In the genomic region with DNA sequence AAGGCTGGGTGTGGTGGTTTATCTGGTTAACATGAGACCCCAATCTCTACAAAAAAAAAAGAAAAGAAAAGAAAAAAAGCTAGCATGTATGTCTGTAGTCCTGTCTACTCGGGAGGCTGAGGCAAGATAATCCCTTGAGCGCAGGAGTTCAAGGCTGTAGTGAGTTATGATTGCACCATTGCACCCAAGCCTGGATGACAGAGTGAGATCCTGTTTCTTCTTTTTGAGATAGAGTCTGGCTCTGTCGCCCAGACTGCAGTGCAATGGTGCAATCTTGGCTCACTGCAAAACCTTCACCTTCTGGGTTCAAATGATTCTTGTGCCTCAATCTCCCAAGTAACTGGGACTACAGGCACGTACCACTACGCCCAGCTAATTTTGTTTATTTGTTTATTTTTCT, we compare ENCODE assay signal across 1 cellular context.
TF ChIP-seq lines count a peak whose summit lies in the region.

No MANE protein-coding gene starts in this region.

TF ChIP-seq in HepG2, 621 proteins besides CTCF, POLR2A, EP300 and RAD21 (continued from another document and continues in another):
- TF ChIP-seq, protein P1, sequence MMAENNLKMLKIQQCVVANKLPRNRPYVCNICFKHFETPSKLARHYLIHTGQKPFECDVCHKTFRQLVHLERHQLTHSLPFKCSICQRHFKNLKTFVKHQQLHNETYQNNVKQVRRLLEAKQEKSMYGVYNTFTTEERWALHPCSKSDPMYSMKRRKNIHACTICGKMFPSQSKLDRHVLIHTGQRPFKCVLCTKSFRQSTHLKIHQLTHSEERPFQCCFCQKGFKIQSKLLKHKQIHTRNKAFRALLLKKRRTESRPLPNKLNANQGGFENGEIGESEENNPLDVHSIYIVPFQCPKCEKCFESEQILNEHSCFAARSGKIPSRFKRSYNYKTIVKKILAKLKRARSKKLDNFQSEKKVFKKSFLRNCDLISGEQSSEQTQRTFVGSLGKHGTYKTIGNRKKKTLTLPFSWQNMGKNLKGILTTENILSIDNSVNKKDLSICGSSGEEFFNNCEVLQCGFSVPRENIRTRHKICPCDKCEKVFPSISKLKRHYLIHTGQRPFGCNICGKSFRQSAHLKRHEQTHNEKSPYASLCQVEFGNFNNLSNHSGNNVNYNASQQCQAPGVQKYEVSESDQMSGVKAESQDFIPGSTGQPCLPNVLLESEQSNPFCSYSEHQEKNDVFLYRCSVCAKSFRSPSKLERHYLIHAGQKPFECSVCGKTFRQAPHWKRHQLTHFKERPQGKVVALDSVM (CRISPR knock-in tag; IDR thresholded peaks at IDR 0.05), result no peak
- no peak for TF ChIP-seq KLF9 (CRISPR knock-in tag; IDR thresholded peaks at IDR 0.05; ENCODE audit: low read depth)
- no peak for TF ChIP-seq POLR2AphosphoS5 (IDR thresholded peaks at IDR 0.05; ENCODE audit: low read depth, low read length)
- no peak for TF ChIP-seq TEAD2 (CRISPR knock-in tag; IDR thresholded peaks at IDR 0.05)
- TF ChIP-seq, protein P2, sequence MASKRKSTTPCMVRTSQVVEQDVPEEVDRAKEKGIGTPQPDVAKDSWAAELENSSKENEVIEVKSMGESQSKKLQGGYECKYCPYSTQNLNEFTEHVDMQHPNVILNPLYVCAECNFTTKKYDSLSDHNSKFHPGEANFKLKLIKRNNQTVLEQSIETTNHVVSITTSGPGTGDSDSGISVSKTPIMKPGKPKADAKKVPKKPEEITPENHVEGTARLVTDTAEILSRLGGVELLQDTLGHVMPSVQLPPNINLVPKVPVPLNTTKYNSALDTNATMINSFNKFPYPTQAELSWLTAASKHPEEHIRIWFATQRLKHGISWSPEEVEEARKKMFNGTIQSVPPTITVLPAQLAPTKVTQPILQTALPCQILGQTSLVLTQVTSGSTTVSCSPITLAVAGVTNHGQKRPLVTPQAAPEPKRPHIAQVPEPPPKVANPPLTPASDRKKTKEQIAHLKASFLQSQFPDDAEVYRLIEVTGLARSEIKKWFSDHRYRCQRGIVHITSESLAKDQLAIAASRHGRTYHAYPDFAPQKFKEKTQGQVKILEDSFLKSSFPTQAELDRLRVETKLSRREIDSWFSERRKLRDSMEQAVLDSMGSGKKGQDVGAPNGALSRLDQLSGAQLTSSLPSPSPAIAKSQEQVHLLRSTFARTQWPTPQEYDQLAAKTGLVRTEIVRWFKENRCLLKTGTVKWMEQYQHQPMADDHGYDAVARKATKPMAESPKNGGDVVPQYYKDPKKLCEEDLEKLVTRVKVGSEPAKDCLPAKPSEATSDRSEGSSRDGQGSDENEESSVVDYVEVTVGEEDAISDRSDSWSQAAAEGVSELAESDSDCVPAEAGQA (IDR thresholded peaks at IDR 0.05; ENCODE audit: low read depth), result no peak
- TF ChIP-seq, protein P2 (CRISPR knock-in tag; IDR thresholded peaks at IDR 0.05; ENCODE audit: borderline replicate concordance), result no peak
- 0 out of 2 replicates have a peak, but pooled peaks have one; percentile 33 for TF ChIP-seq ZKSCAN8 (CRISPR knock-in tag; IDR thresholded peaks at IDR 0.05; ENCODE audit: borderline replicate concordance)
- peak; percentile 29; the same call in 1 of the 2 replicates for TF ChIP-seq HNF4G (IDR thresholded peaks at IDR 0.05; ENCODE audit: borderline replicate concordance, low read depth, low read length)
- no peak for TF ChIP-seq HNF4G (CRISPR knock-in tag; IDR thresholded peaks at IDR 0.05; ENCODE audit: borderline replicate concordance, low read depth)
- TF ChIP-seq GATAD2A (CRISPR knock-in tag; IDR thresholded peaks at IDR 0.05), result peak; percentile 76
- 0 out of 2 replicates have a peak, but pooled peaks have one; percentile 41 for TF ChIP-seq SSRP1 (CRISPR knock-in tag; IDR thresholded peaks at IDR 0.05)
- peak; percentile 75 for TF ChIP-seq HDAC2 (CRISPR knock-in tag; IDR thresholded peaks at IDR 0.05)
- no peak for TF ChIP-seq ZNF251 (CRISPR knock-in tag; IDR thresholded peaks at IDR 0.05)
- peak; percentile 90; the same call in 1 of the 2 replicates for TF ChIP-seq ZBTB3 (CRISPR knock-in tag; IDR thresholded peaks at IDR 0.05; ENCODE audit: borderline replicate concordance, low read depth)
- no peak for TF ChIP-seq ZNF143 (CRISPR knock-in tag; IDR thresholded peaks at IDR 0.05)
- TF ChIP-seq ZNF367 (CRISPR knock-in tag; IDR thresholded peaks at IDR 0.05; ENCODE audit: borderline replicate concordance), result no peak
- TF ChIP-seq ZNF878 (CRISPR knock-in tag; IDR thresholded peaks at IDR 0.05), result 0 out of 2 replicates have a peak, but pooled peaks have one; percentile 51
- TF ChIP-seq, protein P3, sequence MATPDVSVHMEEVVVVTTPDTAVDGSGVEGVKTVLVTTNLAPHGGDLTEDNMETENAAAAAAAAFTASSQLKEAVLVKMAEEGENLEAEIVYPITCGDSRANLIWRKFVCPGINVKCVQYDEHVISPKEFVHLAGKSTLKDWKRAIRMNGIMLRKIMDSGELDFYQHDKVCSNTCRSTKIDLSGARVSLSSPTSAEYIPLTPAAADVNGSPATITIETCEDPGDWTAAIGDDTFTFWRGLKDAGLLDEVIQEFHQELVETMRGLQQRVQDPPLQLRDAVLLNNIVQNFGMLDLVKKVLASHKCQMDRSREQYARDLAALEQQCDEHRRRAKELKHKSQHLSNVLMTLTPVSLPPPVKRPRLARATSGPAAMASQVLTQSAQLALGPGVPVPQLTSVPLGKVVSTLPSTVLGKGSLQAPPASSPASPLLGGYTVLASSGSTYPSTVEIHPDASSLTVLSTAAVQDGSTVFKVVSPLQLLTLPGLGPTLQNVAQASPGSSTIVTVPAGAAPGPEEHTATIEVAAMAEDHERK (CRISPR knock-in tag; IDR thresholded peaks at IDR 0.05; ENCODE audit: low read depth), result no peak
- TF ChIP-seq MIER3 (CRISPR knock-in tag; IDR thresholded peaks at IDR 0.05; ENCODE audit: borderline replicate concordance), result peak; percentile 56; the same call in 1 of the 2 replicates
- TF ChIP-seq, protein P4, sequence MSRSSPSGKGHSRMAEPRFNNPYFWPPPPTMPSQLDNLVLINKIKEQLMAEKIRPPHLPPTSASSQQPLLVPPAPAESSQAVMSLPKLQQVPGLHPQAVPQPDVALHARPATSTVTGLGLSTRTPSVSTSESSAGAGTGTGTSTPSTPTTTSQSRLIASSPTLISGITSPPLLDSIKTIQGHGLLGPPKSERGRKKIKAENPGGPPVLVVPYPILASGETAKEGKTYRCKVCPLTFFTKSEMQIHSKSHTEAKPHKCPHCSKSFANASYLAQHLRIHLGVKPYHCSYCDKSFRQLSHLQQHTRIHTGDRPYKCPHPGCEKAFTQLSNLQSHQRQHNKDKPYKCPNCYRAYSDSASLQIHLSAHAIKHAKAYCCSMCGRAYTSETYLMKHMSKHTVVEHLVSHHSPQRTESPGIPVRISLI (CRISPR knock-in tag; IDR thresholded peaks at IDR 0.05; ENCODE audit: borderline replicate concordance), result peak; percentile 82; the same call in 1 of the 2 replicates
- TF ChIP-seq ZNF292 (CRISPR knock-in tag; IDR thresholded peaks at IDR 0.05; ENCODE audit: borderline replicate concordance, low read depth), result 0 out of 2 replicates have a peak, but pooled peaks have one; percentile 54
- TF ChIP-seq NKX3-1 (CRISPR knock-in tag; IDR thresholded peaks at IDR 0.05), result no peak
- TF ChIP-seq ONECUT2 (CRISPR knock-in tag; IDR thresholded peaks at IDR 0.05), result no peak
- TF ChIP-seq CREM (IDR thresholded peaks at IDR 0.05), result no peak
- no peak for TF ChIP-seq CREM (CRISPR knock-in tag; IDR thresholded peaks at IDR 0.05)
- TF ChIP-seq ARHGAP35 (CRISPR knock-in tag; IDR thresholded peaks at IDR 0.05; ENCODE audit: borderline replicate concordance), result no peak
- no peak for TF ChIP-seq ZC3H4 (CRISPR knock-in tag; IDR thresholded peaks at IDR 0.05; ENCODE audit: borderline replicate concordance)
- TF ChIP-seq HOXD1 (CRISPR knock-in tag; IDR thresholded peaks at IDR 0.05), result no peak
- TF ChIP-seq ZMYM3 (CRISPR knock-in tag; IDR thresholded peaks at IDR 0.05), result peak; percentile 16; the same call in 1 of the 2 replicates
- TF ChIP-seq GTF2F1 (IDR thresholded peaks at IDR 0.05; ENCODE audit: low read length), result no peak
- TF ChIP-seq NR2F6 (IDR thresholded peaks at IDR 0.05), result peak; percentile 37
- TF ChIP-seq NR2F6 (CRISPR knock-in tag; IDR thresholded peaks at IDR 0.05), result 0 out of 2 replicates have a peak, but pooled peaks have one; percentile 52
- TF ChIP-seq TOE1 (CRISPR knock-in tag; IDR thresholded peaks at IDR 0.05), result no peak
- no peak for TF ChIP-seq ZNF17 (CRISPR knock-in tag; IDR thresholded peaks at IDR 0.05)
- TF ChIP-seq, protein P5, sequence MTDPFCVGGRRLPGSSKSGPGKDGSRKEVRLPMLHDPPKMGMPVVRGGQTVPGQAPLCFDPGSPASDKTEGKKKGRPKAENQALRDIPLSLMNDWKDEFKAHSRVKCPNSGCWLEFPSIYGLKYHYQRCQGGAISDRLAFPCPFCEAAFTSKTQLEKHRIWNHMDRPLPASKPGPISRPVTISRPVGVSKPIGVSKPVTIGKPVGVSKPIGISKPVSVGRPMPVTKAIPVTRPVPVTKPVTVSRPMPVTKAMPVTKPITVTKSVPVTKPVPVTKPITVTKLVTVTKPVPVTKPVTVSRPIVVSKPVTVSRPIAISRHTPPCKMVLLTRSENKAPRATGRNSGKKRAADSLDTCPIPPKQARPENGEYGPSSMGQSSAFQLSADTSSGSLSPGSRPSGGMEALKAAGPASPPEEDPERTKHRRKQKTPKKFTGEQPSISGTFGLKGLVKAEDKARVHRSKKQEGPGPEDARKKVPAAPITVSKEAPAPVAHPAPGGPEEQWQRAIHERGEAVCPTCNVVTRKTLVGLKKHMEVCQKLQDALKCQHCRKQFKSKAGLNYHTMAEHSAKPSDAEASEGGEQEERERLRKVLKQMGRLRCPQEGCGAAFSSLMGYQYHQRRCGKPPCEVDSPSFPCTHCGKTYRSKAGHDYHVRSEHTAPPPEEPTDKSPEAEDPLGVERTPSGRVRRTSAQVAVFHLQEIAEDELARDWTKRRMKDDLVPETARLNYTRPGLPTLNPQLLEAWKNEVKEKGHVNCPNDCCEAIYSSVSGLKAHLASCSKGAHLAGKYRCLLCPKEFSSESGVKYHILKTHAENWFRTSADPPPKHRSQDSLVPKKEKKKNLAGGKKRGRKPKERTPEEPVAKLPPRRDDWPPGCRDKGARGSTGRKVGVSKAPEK (CRISPR knock-in tag; IDR thresholded peaks at IDR 0.05; ENCODE audit: borderline replicate concordance), result no peak
- no peak for TF ChIP-seq ZNF703 (CRISPR knock-in tag; IDR thresholded peaks at IDR 0.05; ENCODE audit: borderline replicate concordance)
- TF ChIP-seq NFIC (IDR thresholded peaks at IDR 0.05; ENCODE audit: low read length), result no peak
- TF ChIP-seq, protein P6, sequence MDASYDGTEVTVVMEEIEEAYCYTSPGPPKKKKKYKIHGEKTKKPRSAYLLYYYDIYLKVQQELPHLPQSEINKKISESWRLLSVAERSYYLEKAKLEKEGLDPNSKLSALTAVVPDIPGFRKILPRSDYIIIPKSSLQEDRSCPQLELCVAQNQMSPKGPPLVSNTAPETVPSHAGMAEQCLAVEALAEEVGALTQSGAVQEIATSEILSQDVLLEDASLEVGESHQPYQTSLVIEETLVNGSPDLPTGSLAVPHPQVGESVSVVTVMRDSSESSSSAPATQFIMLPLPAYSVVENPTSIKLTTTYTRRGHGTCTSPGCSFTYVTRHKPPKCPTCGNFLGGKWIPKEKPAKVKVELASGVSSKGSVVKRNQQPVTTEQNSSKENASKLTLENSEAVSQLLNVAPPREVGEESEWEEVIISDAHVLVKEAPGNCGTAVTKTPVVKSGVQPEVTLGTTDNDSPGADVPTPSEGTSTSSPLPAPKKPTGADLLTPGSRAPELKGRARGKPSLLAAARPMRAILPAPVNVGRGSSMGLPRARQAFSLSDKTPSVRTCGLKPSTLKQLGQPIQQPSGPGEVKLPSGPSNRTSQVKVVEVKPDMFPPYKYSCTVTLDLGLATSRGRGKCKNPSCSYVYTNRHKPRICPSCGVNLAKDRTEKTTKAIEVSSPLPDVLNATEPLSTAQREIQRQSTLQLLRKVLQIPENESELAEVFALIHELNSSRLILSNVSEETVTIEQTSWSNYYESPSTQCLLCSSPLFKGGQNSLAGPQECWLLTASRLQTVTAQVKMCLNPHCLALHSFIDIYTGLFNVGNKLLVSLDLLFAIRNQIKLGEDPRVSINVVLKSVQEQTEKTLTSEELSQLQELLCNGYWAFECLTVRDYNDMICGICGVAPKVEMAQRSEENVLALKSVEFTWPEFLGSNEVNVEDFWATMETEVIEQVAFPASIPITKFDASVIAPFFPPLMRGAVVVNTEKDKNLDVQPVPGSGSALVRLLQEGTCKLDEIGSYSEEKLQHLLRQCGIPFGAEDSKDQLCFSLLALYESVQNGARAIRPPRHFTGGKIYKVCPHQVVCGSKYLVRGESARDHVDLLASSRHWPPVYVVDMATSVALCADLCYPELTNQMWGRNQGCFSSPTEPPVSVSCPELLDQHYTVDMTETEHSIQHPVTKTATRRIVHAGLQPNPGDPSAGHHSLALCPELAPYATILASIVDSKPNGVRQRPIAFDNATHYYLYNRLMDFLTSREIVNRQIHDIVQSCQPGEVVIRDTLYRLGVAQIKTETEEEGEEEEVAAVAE (CRISPR knock-in tag; IDR thresholded peaks at IDR 0.05; ENCODE audit: borderline replicate concordance), result no peak
- 0 out of 2 replicates have a peak, but pooled peaks have one; percentile 24 for TF ChIP-seq REPIN1 (CRISPR knock-in tag; IDR thresholded peaks at IDR 0.05; ENCODE audit: borderline replicate concordance, low read depth)
- TF ChIP-seq FOXK1 (CRISPR knock-in tag; IDR thresholded peaks at IDR 0.05; ENCODE audit: borderline replicate concordance, low read depth), result peak; percentile 15; the same call in 1 of the 2 replicates
- TF ChIP-seq LCORL (IDR thresholded peaks at IDR 0.05), result no peak
- no peak for TF ChIP-seq LCORL (CRISPR knock-in tag; IDR thresholded peaks at IDR 0.05)
- TF ChIP-seq ZNF83 (CRISPR knock-in tag; IDR thresholded peaks at IDR 0.05; ENCODE audit: borderline replicate concordance), result no peak
- TF ChIP-seq ZNF720 (CRISPR knock-in tag; IDR thresholded peaks at IDR 0.05), result no peak
- no peak for TF ChIP-seq AKAP8 (CRISPR knock-in tag; IDR thresholded peaks at IDR 0.05)
